1 cellular context compared by ENCODE assay signal in the genomic region with DNA sequence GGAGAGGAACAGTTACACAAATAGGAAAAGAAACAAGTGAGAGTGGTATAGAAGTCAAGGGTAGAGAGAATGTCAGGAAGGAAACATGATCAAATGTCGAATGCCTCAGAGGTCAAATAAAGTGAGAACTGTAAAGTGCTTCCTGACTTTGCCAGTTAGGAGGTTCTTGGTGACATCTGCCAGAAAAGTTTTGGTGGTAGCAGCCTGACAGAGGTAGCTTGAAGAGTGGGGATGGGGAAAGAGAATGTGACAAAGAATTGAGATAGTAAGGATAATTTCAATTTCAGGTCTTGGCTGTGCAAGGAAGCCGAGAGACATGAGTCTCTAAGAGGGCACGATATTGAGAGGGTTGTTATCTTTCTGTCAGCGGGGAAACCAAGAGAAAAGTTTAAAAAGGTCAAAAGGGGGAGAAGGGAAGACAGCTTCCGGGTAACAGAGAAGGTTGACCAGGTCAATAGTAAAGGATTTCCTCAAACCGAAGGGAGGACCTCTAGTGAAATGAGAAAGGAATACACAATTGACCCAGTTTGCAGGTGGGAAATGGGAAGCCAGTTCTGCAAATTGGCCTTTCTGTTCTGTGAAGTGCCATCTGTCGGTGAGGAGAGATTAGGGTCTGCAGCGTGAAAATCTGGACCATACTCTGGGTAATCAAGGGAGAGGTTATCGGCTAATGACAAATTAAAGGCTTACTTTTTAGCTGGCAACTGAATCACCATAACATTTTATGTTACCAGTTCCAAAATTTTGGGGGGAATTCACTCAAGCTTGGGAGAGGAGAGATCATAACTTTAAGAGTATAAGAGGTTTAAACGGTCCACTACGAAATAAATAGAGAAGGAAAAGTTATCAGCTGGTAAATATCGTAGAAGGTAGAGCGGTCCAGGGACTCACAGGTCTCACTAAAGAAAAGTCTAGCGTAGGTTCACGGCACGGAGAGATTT.
TF ChIP-seq lines count a peak whose summit lies in the region.

No MANE protein-coding gene starts in this region.

TF ChIP-seq in HepG2, 621 proteins besides CTCF, POLR2A, EP300 and RAD21 (continued from another document and continues in another):
- TF ChIP-seq BORCS8-MEF2B (CRISPR knock-in tag; IDR thresholded peaks at IDR 0.05) (no peak), LCORL (IDR thresholded peaks at IDR 0.05) (no peak), LCORL (CRISPR knock-in tag; IDR thresholded peaks at IDR 0.05) (peak; percentile 30; the same call in 1 of the 2 replicates), RAD51 (IDR thresholded peaks at IDR 0.05; ENCODE audit: borderline replicate concordance) (no peak), STAT5B (CRISPR knock-in tag; IDR thresholded peaks at IDR 0.05) (no peak), GFI1 (CRISPR knock-in tag; IDR thresholded peaks at IDR 0.05; ENCODE audit: borderline replicate concordance) (no peak), ZNF768 (CRISPR knock-in tag; IDR thresholded peaks at IDR 0.05) (no peak), DNMT3B (CRISPR knock-in tag; conservative IDR thresholded peaks at IDR 0.05) (no peak; the same call in 1 of the 2 replicates), SOX13 (IDR thresholded peaks at IDR 0.05) (no peak), SOX13 (CRISPR knock-in tag; conservative IDR thresholded peaks at IDR 0.05 in 1 of 2, IDR thresholded peaks at IDR 0.05 in 1 of 2) (peak in 1 of 2 experiments; percentile 42; a peak in 1 of 4 replicates), PHF8 (CRISPR knock-in tag; IDR thresholded peaks at IDR 0.05) (no peak), TRIM24 (CRISPR knock-in tag; IDR thresholded peaks at IDR 0.05) (no peak), MYNN (CRISPR knock-in tag; IDR thresholded peaks at IDR 0.05; ENCODE audit: low read depth) (no peak), ZNF263 (CRISPR knock-in tag; IDR thresholded peaks at IDR 0.05) (peak; percentile 78; the same call in 1 of the 2 replicates), ZNF883 (CRISPR knock-in tag; IDR thresholded peaks at IDR 0.05; ENCODE audit: not compliant biosample characterization) (no peak), CCDC6 (CRISPR knock-in tag; IDR thresholded peaks at IDR 0.05) (0 out of 2 replicates have a peak, but pooled peaks have one; percentile 2), KDM5A (IDR thresholded peaks at IDR 0.05; ENCODE audit: borderline replicate concordance, low read length) (no peak), ADNP (CRISPR knock-in tag; IDR thresholded peaks at IDR 0.05) (no peak), ZNF317 (CRISPR knock-in tag; IDR thresholded peaks at IDR 0.05) (no peak), ZNF121 (CRISPR knock-in tag; IDR thresholded peaks at IDR 0.05) (no peak), MIER3 (CRISPR knock-in tag; IDR thresholded peaks at IDR 0.05; ENCODE audit: borderline replicate concordance) (peak; percentile 21; the same call in 1 of the 2 replicates), SMC3 (IDR thresholded peaks at IDR 0.05; ENCODE audit: low read length) (peak; percentile 55; the same call in 1 of the 2 replicates), ZNF235 (CRISPR knock-in tag; IDR thresholded peaks at IDR 0.05; ENCODE audit: borderline replicate concordance) (peak; percentile 6; the same call in 1 of the 2 replicates), HDAC1 (CRISPR knock-in tag; IDR thresholded peaks at IDR 0.05) (peak; percentile 34), HNRNPH1 (optimal IDR thresholded peaks at IDR 0.05; ENCODE audit: low read depth, low read length) (no peak), ZNF282 (IDR thresholded peaks at IDR 0.05; ENCODE audit: partially characterized antibody) (no peak)
- TF ChIP-seq, protein P1, sequence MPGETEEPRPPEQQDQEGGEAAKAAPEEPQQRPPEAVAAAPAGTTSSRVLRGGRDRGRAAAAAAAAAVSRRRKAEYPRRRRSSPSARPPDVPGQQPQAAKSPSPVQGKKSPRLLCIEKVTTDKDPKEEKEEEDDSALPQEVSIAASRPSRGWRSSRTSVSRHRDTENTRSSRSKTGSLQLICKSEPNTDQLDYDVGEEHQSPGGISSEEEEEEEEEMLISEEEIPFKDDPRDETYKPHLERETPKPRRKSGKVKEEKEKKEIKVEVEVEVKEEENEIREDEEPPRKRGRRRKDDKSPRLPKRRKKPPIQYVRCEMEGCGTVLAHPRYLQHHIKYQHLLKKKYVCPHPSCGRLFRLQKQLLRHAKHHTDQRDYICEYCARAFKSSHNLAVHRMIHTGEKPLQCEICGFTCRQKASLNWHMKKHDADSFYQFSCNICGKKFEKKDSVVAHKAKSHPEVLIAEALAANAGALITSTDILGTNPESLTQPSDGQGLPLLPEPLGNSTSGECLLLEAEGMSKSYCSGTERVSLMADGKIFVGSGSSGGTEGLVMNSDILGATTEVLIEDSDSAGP (CRISPR knock-in tag; IDR thresholded peaks at IDR 0.05; ENCODE audit: borderline replicate concordance): no peak
- TF ChIP-seq, protein P2, sequence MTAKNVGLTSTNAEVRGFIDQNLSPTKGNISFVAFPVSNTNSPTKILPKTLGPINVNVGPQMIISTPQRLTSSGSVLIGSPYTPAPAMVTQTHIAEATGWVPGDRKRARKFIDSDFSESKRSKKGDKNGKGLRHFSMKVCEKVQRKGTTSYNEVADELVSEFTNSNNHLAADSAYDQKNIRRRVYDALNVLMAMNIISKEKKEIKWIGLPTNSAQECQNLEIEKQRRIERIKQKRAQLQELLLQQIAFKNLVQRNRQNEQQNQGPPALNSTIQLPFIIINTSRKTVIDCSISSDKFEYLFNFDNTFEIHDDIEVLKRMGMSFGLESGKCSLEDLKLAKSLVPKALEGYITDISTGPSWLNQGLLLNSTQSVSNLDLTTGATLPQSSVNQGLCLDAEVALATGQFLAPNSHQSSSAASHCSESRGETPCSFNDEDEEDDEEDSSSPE (CRISPR knock-in tag; IDR thresholded peaks at IDR 0.05): no peak
- TF ChIP-seq, protein P3, sequence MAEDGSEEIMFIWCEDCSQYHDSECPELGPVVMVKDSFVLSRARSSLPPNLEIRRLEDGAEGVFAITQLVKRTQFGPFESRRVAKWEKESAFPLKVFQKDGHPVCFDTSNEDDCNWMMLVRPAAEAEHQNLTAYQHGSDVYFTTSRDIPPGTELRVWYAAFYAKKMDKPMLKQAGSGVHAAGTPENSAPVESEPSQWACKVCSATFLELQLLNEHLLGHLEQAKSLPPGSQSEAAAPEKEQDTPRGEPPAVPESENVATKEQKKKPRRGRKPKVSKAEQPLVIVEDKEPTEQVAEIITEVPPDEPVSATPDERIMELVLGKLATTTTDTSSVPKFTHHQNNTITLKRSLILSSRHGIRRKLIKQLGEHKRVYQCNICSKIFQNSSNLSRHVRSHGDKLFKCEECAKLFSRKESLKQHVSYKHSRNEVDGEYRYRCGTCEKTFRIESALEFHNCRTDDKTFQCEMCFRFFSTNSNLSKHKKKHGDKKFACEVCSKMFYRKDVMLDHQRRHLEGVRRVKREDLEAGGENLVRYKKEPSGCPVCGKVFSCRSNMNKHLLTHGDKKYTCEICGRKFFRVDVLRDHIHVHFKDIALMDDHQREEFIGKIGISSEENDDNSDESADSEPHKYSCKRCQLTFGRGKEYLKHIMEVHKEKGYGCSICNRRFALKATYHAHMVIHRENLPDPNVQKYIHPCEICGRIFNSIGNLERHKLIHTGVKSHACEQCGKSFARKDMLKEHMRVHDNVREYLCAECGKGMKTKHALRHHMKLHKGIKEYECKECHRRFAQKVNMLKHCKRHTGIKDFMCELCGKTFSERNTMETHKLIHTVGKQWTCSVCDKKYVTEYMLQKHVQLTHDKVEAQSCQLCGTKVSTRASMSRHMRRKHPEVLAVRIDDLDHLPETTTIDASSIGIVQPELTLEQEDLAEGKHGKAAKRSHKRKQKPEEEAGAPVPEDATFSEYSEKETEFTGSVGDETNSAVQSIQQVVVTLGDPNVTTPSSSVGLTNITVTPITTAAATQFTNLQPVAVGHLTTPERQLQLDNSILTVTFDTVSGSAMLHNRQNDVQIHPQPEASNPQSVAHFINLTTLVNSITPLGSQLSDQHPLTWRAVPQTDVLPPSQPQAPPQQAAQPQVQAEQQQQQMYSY (CRISPR knock-in tag; IDR thresholded peaks at IDR 0.05): no peak
- TF ChIP-seq, protein P4, sequence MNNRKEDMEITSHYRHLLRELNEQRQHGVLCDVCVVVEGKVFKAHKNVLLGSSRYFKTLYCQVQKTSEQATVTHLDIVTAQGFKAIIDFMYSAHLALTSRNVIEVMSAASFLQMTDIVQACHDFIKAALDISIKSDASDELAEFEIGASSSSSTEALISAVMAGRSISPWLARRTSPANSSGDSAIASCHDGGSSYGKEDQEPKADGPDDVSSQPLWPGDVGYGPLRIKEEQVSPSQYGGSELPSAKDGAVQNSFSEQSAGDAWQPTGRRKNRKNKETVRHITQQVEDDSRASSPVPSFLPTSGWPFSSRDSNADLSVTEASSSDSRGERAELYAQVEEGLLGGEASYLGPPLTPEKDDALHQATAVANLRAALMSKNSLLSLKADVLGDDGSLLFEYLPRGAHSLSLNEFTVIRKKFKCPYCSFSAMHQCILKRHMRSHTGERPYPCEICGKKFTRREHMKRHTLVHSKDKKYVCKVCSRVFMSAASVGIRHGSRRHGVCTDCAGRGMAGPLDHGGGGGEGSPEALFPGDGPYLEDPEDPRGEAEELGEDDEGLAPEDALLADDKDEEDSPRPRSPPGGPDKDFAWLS (CRISPR knock-in tag; IDR thresholded peaks at IDR 0.05; ENCODE audit: borderline replicate concordance): no peak
- TF ChIP-seq, protein P5, sequence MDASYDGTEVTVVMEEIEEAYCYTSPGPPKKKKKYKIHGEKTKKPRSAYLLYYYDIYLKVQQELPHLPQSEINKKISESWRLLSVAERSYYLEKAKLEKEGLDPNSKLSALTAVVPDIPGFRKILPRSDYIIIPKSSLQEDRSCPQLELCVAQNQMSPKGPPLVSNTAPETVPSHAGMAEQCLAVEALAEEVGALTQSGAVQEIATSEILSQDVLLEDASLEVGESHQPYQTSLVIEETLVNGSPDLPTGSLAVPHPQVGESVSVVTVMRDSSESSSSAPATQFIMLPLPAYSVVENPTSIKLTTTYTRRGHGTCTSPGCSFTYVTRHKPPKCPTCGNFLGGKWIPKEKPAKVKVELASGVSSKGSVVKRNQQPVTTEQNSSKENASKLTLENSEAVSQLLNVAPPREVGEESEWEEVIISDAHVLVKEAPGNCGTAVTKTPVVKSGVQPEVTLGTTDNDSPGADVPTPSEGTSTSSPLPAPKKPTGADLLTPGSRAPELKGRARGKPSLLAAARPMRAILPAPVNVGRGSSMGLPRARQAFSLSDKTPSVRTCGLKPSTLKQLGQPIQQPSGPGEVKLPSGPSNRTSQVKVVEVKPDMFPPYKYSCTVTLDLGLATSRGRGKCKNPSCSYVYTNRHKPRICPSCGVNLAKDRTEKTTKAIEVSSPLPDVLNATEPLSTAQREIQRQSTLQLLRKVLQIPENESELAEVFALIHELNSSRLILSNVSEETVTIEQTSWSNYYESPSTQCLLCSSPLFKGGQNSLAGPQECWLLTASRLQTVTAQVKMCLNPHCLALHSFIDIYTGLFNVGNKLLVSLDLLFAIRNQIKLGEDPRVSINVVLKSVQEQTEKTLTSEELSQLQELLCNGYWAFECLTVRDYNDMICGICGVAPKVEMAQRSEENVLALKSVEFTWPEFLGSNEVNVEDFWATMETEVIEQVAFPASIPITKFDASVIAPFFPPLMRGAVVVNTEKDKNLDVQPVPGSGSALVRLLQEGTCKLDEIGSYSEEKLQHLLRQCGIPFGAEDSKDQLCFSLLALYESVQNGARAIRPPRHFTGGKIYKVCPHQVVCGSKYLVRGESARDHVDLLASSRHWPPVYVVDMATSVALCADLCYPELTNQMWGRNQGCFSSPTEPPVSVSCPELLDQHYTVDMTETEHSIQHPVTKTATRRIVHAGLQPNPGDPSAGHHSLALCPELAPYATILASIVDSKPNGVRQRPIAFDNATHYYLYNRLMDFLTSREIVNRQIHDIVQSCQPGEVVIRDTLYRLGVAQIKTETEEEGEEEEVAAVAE (CRISPR knock-in tag; IDR thresholded peaks at IDR 0.05; ENCODE audit: borderline replicate concordance): no peak
- TF ChIP-seq, protein P6, sequence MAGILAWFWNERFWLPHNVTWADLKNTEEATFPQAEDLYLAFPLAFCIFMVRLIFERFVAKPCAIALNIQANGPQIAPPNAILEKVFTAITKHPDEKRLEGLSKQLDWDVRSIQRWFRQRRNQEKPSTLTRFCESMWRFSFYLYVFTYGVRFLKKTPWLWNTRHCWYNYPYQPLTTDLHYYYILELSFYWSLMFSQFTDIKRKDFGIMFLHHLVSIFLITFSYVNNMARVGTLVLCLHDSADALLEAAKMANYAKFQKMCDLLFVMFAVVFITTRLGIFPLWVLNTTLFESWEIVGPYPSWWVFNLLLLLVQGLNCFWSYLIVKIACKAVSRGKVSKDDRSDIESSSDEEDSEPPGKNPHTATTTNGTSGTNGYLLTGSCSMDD (CRISPR knock-in tag; IDR thresholded peaks at IDR 0.05): no peak
- TF ChIP-seq, protein P7, sequence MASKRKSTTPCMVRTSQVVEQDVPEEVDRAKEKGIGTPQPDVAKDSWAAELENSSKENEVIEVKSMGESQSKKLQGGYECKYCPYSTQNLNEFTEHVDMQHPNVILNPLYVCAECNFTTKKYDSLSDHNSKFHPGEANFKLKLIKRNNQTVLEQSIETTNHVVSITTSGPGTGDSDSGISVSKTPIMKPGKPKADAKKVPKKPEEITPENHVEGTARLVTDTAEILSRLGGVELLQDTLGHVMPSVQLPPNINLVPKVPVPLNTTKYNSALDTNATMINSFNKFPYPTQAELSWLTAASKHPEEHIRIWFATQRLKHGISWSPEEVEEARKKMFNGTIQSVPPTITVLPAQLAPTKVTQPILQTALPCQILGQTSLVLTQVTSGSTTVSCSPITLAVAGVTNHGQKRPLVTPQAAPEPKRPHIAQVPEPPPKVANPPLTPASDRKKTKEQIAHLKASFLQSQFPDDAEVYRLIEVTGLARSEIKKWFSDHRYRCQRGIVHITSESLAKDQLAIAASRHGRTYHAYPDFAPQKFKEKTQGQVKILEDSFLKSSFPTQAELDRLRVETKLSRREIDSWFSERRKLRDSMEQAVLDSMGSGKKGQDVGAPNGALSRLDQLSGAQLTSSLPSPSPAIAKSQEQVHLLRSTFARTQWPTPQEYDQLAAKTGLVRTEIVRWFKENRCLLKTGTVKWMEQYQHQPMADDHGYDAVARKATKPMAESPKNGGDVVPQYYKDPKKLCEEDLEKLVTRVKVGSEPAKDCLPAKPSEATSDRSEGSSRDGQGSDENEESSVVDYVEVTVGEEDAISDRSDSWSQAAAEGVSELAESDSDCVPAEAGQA (IDR thresholded peaks at IDR 0.05; ENCODE audit: low read depth): no peak; the same call in 1 of the 2 replicates
- TF ChIP-seq, protein P7 (CRISPR knock-in tag; IDR thresholded peaks at IDR 0.05; ENCODE audit: borderline replicate concordance): no peak
